ENCODE assay signal across 10 cellular contexts in genomic region chr1:61301824-61302652, GRCh38.
DNase-seq lines count a peak whose midpoint lies in the region; ATAC-seq and TF ChIP-seq lines count a peak whose summit lies in the region.
"Had no signal": no experiment of that assay in that cellular context is flagged by ENCODE, and none has a peak within 500 bp of the region (broad histone marks: within the 10 kb centered on the region; RNA-seq: fewer than 3 reads in every experiment).

No MANE protein-coding gene starts in this region.

- H3K36me3 ChIP-seq in left ventricle myocardium inferior (no peaks in the 10 kb centered on the region), thyroid gland (no peaks in the 10 kb centered on the region)

- peaks cover 53% of the 10 kb centered on the region for H3K4me1 ChIP-seq in left ventricle myocardium inferior
- peaks cover 65% of the 10 kb centered on the region in 2 donors for H3K4me1 ChIP-seq in thyroid gland

- ATAC-seq in activated T-cell treated with anti-CD3 and anti-CD28 coated beads, Interleukin-2, amount 50 U/mL, for 72 hours (replicated peaks in 1 of 2): peak; percentile 90 to 94
- no peak for ATAC-seq in HG03135 (IDR thresholded peaks at IDR 0.05; ENCODE audit: unreplicated experiment)

- intact Hi-C loops in left ventricle myocardium inferior (cut with micrococcal nuclease) (no loop called here), thyroid gland (cut with DNase I) (no loop called here)

- H3K9me3 ChIP-seq in left ventricle myocardium inferior (replicated peaks): no peaks in the 10 kb centered on the region
- H3K9me3 ChIP-seq in thyroid gland: no peaks in the 10 kb centered on the region

- H3K27me3 ChIP-seq in left ventricle myocardium inferior (ENCODE audit: low read depth) (no peaks in the 10 kb centered on the region), thyroid gland (no peaks in the 10 kb centered on the region)

- TF ChIP-seq CTCF in VCaP (conservative IDR thresholded peaks at IDR 0.05) (no peak), left ventricle myocardium inferior (IDR thresholded peaks at IDR 0.05; ENCODE audit: borderline replicate concordance) (no peak), thyroid gland (IDR thresholded peaks at IDR 0.05) (no peak)

- peak overlapping the region; percentile 59 to 85 for H3K4me3 Mint-ChIP-seq in activated T-cell treated with anti-CD3 and anti-CD28 coated beads, Interleukin-2, amount 50 U/mL, for 72 hours
- H3K4me3 Mint-ChIP-seq: CD4-positive, CD25-positive, alpha-beta regulatory T cell; memory B cell had no signal

- peak overlapping the region; percentile 99 for H3K27ac Mint-ChIP-seq in activated T-cell treated with anti-CD3 and anti-CD28 coated beads, Interleukin-2, amount 50 U/mL, for 72 hours
- H3K27ac Mint-ChIP-seq: CD4-positive, CD25-positive, alpha-beta regulatory T cell; memory B cell had no signal

- H3K4me3 ChIP-seq in left ventricle myocardium inferior: no peak overlapping the region
- H3K4me3 ChIP-seq in thyroid gland (replicated peaks in 1 of 3): no peak overlapping the region

- H3K27ac ChIP-seq in VCaP: peak overlapping the region; percentile 10; the same call in 1 of the 2 replicates
- peak overlapping the region; percentile 72 for H3K27ac ChIP-seq in left ventricle myocardium inferior (replicated peaks)
- peak overlapping the region; percentile 75 to 86 (median 83) for H3K27ac ChIP-seq in thyroid gland

- H3K36me3 Mint-ChIP-seq in activated T-cell treated with anti-CD3 and anti-CD28 coated beads, Interleukin-2, amount 50 U/mL, for 72 hours (ENCODE audit: insufficient read depth in 2 of 2): peaks cover 15 to 20% of the 10 kb centered on the region in 2 donors
- H3K36me3 Mint-ChIP-seq: CD4-positive, CD25-positive, alpha-beta regulatory T cell; memory B cell had no signal

- DNase-seq in activated T-cell treated with anti-CD3 and anti-CD28 coated beads, Interleukin-2, amount 50 U/mL, for 72 hours: peak; percentile 52 to 53
- DNase-seq in activated T-cell treated with anti-CD3 and anti-CD28 coated beads for 4 hours: no peak
- DNase-seq in left ventricle myocardium inferior: no peak
- DNase-seq in thyroid gland: no peak
- DNase-seq in islet precursor cell: no peak
- no peak for DNase-seq in HuH-7 (ENCODE audit: low spot score)

- H3K27me3 Mint-ChIP-seq in activated T-cell treated with anti-CD3 and anti-CD28 coated beads, Interleukin-2, amount 50 U/mL, for 72 hours (ENCODE audit: low read depth): peaks cover 31% of the 10 kb centered on the region

- TF ChIP-seq POLR2A in thyroid gland (IDR thresholded peaks at IDR 0.05): no peak

- H3K9me3 Mint-ChIP-seq in activated T-cell treated with anti-CD3 and anti-CD28 coated beads, Interleukin-2, amount 50 U/mL, for 72 hours: peaks cover 5 to 7% of the 10 kb centered on the region in 2 donors

- H3K4me1 Mint-ChIP-seq in activated T-cell treated with anti-CD3 and anti-CD28 coated beads, Interleukin-2, amount 50 U/mL, for 72 hours (ENCODE audit: low read depth): peaks cover 48% of the 10 kb centered on the region
- H3K4me1 Mint-ChIP-seq: memory B cell had no signal

- WGBS in thyroid gland, 2 donors: 62 to 64% methylated on average over 4 of the region's 4 CpGs

Comparison
In these comparisons a context has a peak if more than half of its experiments do, and no peak if none do; other contexts are left out.
1. DNase-seq: peak in activated T-cell treated with anti-CD3 and anti-CD28 coated beads, Interleukin-2, amount 50 U/mL, for 72 hours (2 of 2); none in activated T-cell treated with anti-CD3 and anti-CD28 coated beads for 4 hours (single experiment), left ventricle myocardium inferior (single experiment), thyroid gland (0 of 2), islet precursor cell (single experiment) and HuH-7 (single experiment).
2. H3K27ac ChIP-seq: peak in every context shown above with its lines; median percentile 83 in thyroid gland; 72 in left ventricle myocardium inferior; 10 in VCaP.